ENCODE assay signal across 25 cellular contexts in the genomic region with DNA sequence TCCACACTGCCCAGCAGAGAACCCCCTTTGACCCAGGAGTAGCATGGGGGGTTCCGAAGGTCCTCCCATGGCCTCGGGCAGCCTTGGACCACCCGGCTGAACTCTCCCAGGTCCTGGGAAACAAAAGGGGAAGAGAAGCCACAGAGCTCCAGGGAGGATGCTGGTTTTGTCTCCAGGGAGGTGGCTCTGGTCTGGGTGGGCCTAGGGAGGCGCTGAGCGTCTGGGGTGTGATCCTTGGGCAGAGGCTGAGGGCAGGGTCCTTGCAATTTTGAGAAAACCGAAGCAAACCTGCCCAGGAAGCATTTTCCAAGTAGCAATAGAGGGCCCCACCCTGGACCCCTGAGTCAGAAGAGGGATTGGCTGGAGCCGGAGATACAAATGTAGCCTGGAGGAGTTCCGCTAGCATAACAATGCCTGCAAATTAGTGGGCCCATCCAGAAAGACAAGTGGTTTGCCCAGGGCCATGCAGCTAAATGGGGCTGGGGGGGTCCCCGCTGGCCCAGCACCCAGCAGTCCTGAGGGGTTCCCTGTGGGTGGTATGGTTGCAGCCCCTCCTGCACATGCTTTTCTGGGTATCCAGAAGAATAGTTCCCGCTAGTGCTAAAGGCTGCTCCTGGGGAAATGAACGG. TPM values are rescaled to one million over a fixed set of nuclear protein-coding genes. Genes with fewer than 3 reads are reported as not detected.
A peak's percentile ranks its signal among the peaks of the same experiment; 100 is the strongest.
DNase-seq lines count a peak whose midpoint lies in the region; ATAC-seq, FAIRE-seq and TF ChIP-seq lines count a peak whose summit lies in the region.
"Had no signal": no experiment of that assay in that cellular context is flagged by ENCODE, and none has a peak within 500 bp of the region (broad histone marks: within the 10 kb centered on the region; RNA-seq: fewer than 3 reads in every experiment).

No MANE protein-coding gene starts in this region.

- POLR2A ChIA-PET in activated CD4-positive, alpha-beta memory T cell treated with anti-CD3 and anti-CD28 coated beads for 36 hours (lab: Charles Lee), result no interaction called here
- POLR2A ChIA-PET in activated CD4-positive, alpha-beta memory T cell treated with anti-CD3 and anti-CD28 coated beads, Interleukin-2, amount 10 ng/mL, durations not matched to agents 7 days and 5 days (lab: Charles Lee), result no interaction called here
- POLR2A ChIA-PET in H1 (lab: Charles Lee; ENCODE audit: partially characterized antibody), result interaction anchor here (0.9 to 1.4 kb wide), 4 partner anchors 11 to 72 kb away, joined by 3 to 5 read pairs (median 4); no protein-coding TSS in a partner anchor

- TF ChIP-seq EP300 in H1 (IDR thresholded peaks at IDR 0.05; ENCODE audit: borderline replicate concordance in 1 of 2, low read depth in 2 of 2, low read length in 2 of 2), result no peak

- peak overlapping the region; percentile 75; the same call in 1 of the 2 replicates for H2AK5ac ChIP-seq in H1 (ENCODE audit: low read depth, low read length)

- H3K23ac ChIP-seq in H1 (ENCODE audit: insufficient read length), result no peak overlapping the region

- no peak overlapping the region for H2BK120ac ChIP-seq in H1 (replicated peaks; ENCODE audit: low read depth, low read length)

- H3K9me2 ChIP-seq in GM23248 (ENCODE audit: insufficient read depth), result no peaks in the 10 kb centered on the region

- no peak overlapping the region for H3K9ac ChIP-seq in H1 (replicated peaks in 1 of 4; ENCODE audit: extremely low read depth in 1 of 4, low read depth in 3 of 4, low read length in 3 of 4)
- H3K9ac ChIP-seq in GM23248, result no peak overlapping the region
- H3K9ac ChIP-seq: KMS-11 had no signal

- intact Hi-C loops in activated CD4-positive, alpha-beta memory T cell treated with anti-CD3 and anti-CD28 coated beads for 36 hours (cut with micrococcal nuclease), result no loop called here

- no peak for TF ChIP-seq CTCF in H1 (IDR thresholded peaks at IDR 0.05; ENCODE audit: control extremely low read depth in 1 of 3, insufficient read depth in 1 of 3, low read depth in 1 of 3, low read length in 3 of 3)

- peak overlapping the region; percentile 72 for H4K91ac ChIP-seq in H1 (replicated peaks; ENCODE audit: insufficient read length, low read length)

- H3K23me2 ChIP-seq in H1 (ENCODE audit: low read depth, low read length), result peaks cover 13% of the 10 kb centered on the region; the same call in 1 of the 2 replicates

- H3K4me2 ChIP-seq in H1 (ENCODE audit: insufficient read depth in 1 of 2, low read depth in 2 of 2, low read length in 2 of 2) (peak overlapping the region; percentile 52 to 91), GM23248 (ENCODE audit: unreplicated experiment) (no peak overlapping the region)
- H3K4me2 ChIP-seq: KMS-11 had no signal

- H3K36me3 ChIP-seq in H1 (ENCODE audit: control insufficient read depth in 2 of 4, insufficient read depth in 4 of 4, low read length in 3 of 4) (peaks cover 0 to 12% (median 4%) of the 10 kb centered on the region in 4 experiments; a peak in 3 of 8 replicates), small intestine (ENCODE audit: control insufficient read depth in 2 of 2, insufficient read depth in 2 of 2, low read length in 2 of 2) (no peaks in the 10 kb centered on the region), GM23248 (ENCODE audit: low read depth) (no peaks in the 10 kb centered on the region)
- H3K36me3 ChIP-seq: BE2C had no signal

- H3K4ac ChIP-seq in H1 (replicated peaks; ENCODE audit: insufficient read length, low read depth, low read length), result no peak overlapping the region

- peaks cover 15% of the 10 kb centered on the region for H3K4me1 Mint-ChIP-seq in activated CD4-positive, alpha-beta memory T cell treated with anti-CD3 and anti-CD28 coated beads for 36 hours (ENCODE audit: low read depth)
- peaks cover 17% of the 10 kb centered on the region for H3K4me1 Mint-ChIP-seq in activated CD4-positive, alpha-beta memory T cell treated with anti-CD3 and anti-CD28 coated beads, Interleukin-2, amount 10 ng/mL, durations not matched to agents 7 days and 5 days
- peaks cover 20 to 23% (median 22%) of the 10 kb centered on the region in 3 donors for H3K4me1 Mint-ChIP-seq in naive B cell

- CTCF ChIA-PET in activated CD4-positive, alpha-beta memory T cell treated with anti-CD3 and anti-CD28 coated beads for 36 hours (lab: Charles Lee), result no interaction called here
- CTCF ChIA-PET in activated CD4-positive, alpha-beta memory T cell treated with anti-CD3 and anti-CD28 coated beads, Interleukin-2, amount 10 ng/mL, durations not matched to agents 7 days and 5 days (lab: Charles Lee), result no interaction called here
- CTCF ChIA-PET in H1 (lab: Charles Lee; ENCODE audit: partially characterized antibody), result interaction anchor here (0.8 to 1.3 kb wide), 3 partner anchors 14 to 765 kb away, joined by 3 to 4 read pairs (median 3); no protein-coding TSS in a partner anchor

- peak overlapping the region; percentile 51 for H3K27ac Mint-ChIP-seq in activated CD4-positive, alpha-beta memory T cell treated with anti-CD3 and anti-CD28 coated beads for 36 hours
- no peak overlapping the region for H3K27ac Mint-ChIP-seq in activated CD4-positive, alpha-beta memory T cell treated with anti-CD3 and anti-CD28 coated beads, Interleukin-2, amount 10 ng/mL, durations not matched to agents 7 days and 5 days
- no peak overlapping the region for H3K27ac Mint-ChIP-seq in naive B cell

- DNase-seq in activated CD4-positive, alpha-beta memory T cell treated with anti-CD3 and anti-CD28 coated beads for 36 hours, result no peak
- no peak for DNase-seq in activated CD4-positive, alpha-beta memory T cell treated with anti-CD3 and anti-CD28 coated beads, Interleukin-2, amount 10 ng/mL, durations not matched to agents 7 days and 5 days
- DNase-seq in H1 (ENCODE audit: low read depth in 1 of 2, low spot score in 2 of 2) (peak in 1 of 2 experiments; percentile 53), naive B cell (no peak), small intestine (no peak), T-helper 2 cell (no peak), GM23248 (no peak)
- DNase-seq: BE2C, DMS79 treated with DMSO at 0.1 percent for 48 hours, GDM1, NCI-H1048, NCI-H1436 treated with DMSO at 0.1 percent for 48 hours, NCI-H2081, NCI-H748 treated with DMSO at 0.1 percent for 48 hours, PC-3 had no signal

- H2BK20ac ChIP-seq in H1 (ENCODE audit: low read length), result no peak overlapping the region; the same call in 1 of the 2 replicates

- peak overlapping the region; percentile 87; the same call in 1 of the 2 replicates for H2BK5ac ChIP-seq in H1 (ENCODE audit: low read depth, low read length)

- no peaks in the 10 kb centered on the region for H3F3A ChIP-seq in GM23248 (ENCODE audit: insufficient read depth)

- no peak overlapping the region for H4K5ac ChIP-seq in H1 (ENCODE audit: insufficient read length, low read depth, low read length)

- no peak overlapping the region for H3K4me3 Mint-ChIP-seq in activated CD4-positive, alpha-beta memory T cell treated with anti-CD3 and anti-CD28 coated beads for 36 hours
- H3K4me3 Mint-ChIP-seq in activated CD4-positive, alpha-beta memory T cell treated with anti-CD3 and anti-CD28 coated beads, Interleukin-2, amount 10 ng/mL, durations not matched to agents 7 days and 5 days, result no peak overlapping the region
- H3K4me3 Mint-ChIP-seq in naive B cell, result peak overlapping the region in 5 of 8 donors; percentile 48 to 91 (median 70)

- peak overlapping the region; percentile 26 for H3K56ac ChIP-seq in H1 (replicated peaks; ENCODE audit: insufficient read length, low read depth, low read length)

- H3K79me2 ChIP-seq in H1 (ENCODE audit: control insufficient read depth in 1 of 2, insufficient read depth in 2 of 2, low read length in 2 of 2) (no peaks in the 10 kb centered on the region), GM23248 (ENCODE audit: insufficient read depth) (no peaks in the 10 kb centered on the region)

- H4K8ac ChIP-seq in H1 (ENCODE audit: extremely low read depth, insufficient read depth, low read length), result no peak overlapping the region

- peaks cover 48% of the 10 kb centered on the region for H3K27me3 Mint-ChIP-seq in activated CD4-positive, alpha-beta memory T cell treated with anti-CD3 and anti-CD28 coated beads for 36 hours
- peaks cover 62% of the 10 kb centered on the region for H3K27me3 Mint-ChIP-seq in activated CD4-positive, alpha-beta memory T cell treated with anti-CD3 and anti-CD28 coated beads, Interleukin-2, amount 10 ng/mL, durations not matched to agents 7 days and 5 days
- H3K27me3 Mint-ChIP-seq in naive B cell, result peaks cover 26 to 50% (median 28%) of the 10 kb centered on the region in 3 donors

- H3K4me1 ChIP-seq in H1 (replicated peaks in 1 of 4; ENCODE audit: control insufficient read depth in 3 of 4, insufficient read depth in 4 of 4, low read length in 3 of 4) (peaks cover 0 to 35% (median 20%) of the 10 kb centered on the region in 4 experiments; a peak in 6 of 7 replicates), small intestine (ENCODE audit: control insufficient read depth in 2 of 2, insufficient read depth in 1 of 2, low read depth in 1 of 2, low read length in 1 of 2) (no peaks in the 10 kb centered on the region), GM23248 (ENCODE audit: insufficient read depth) (no peaks in the 10 kb centered on the region)
- H3K4me1 ChIP-seq: BE2C had no signal

- H3K9me3 ChIP-seq in H1 (ENCODE audit: insufficient read depth in 2 of 2, low read depth in 1 of 2, low read length in 1 of 2) (peaks cover 0 to 8% of the 10 kb centered on the region in 2 experiments; a peak in 1 of 4 replicates), small intestine (ENCODE audit: control insufficient read depth, low read depth) (no peaks in the 10 kb centered on the region), GM23248 (ENCODE audit: low read depth) (no peaks in the 10 kb centered on the region)
- H3K9me3 ChIP-seq: BE2C had no signal

- H3K14ac ChIP-seq in H1 (ENCODE audit: insufficient read length), result no peak overlapping the region

- in situ Hi-C loops in GM23248 (cut with MboI), result no loop called here

- 52% methylated on average over 11 of the region's 11 CpGs; no CpG with 5 or more reads in 1 of the 2 experiments for WGBS in H1 (ENCODE audit: extremely low coverage in 1 of 2, insufficient coverage in 1 of 2, insufficient read length in 1 of 2, insufficient replicate concordance in 2 of 2, low coverage in 1 of 2, low lambda C conversion rate in 2 of 2, missing lambda C conversion rate in 1 of 2), 2 experiments
- WGBS in small intestine, 3 donors, result 47 to 66% (median 51%) methylated on average over 11 of the region's 11 CpGs
- 32 to 35% methylated on average over 11 of the region's 11 CpGs for WGBS in GM23248 (ENCODE audit: low coverage in 1 of 2, low lambda C conversion rate in 2 of 2, missing lambda C conversion rate in 2 of 2), 2 experiments

- no peaks in the 10 kb centered on the region for H3K9me3 Mint-ChIP-seq in activated CD4-positive, alpha-beta memory T cell treated with anti-CD3 and anti-CD28 coated beads for 36 hours
- H3K9me3 Mint-ChIP-seq in activated CD4-positive, alpha-beta memory T cell treated with anti-CD3 and anti-CD28 coated beads, Interleukin-2, amount 10 ng/mL, durations not matched to agents 7 days and 5 days, result no peaks in the 10 kb centered on the region
- no peaks in the 10 kb centered on the region for H3K9me3 Mint-ChIP-seq in naive B cell

- FAIRE-seq in H1 (lab: Jason Lieb, UNC) (no peak), small intestine (lab: Jason Lieb, UNC) (no peak)
- FAIRE-seq: GM12891, GM18507, H54 had no signal

- no peak for TF ChIP-seq RAD21 in H1 (IDR thresholded peaks at IDR 0.05 in 1 of 2, conservative IDR thresholded peaks at IDR 0.05 in 1 of 2; ENCODE audit: low read depth in 2 of 2, low read length in 2 of 2)

- peak overlapping the region; percentile 87; the same call in 1 of the 2 replicates for H2BK12ac ChIP-seq in H1 (ENCODE audit: low read depth, low read length)

- no peak for TF ChIP-seq POLR2A in H1 (IDR thresholded peaks at IDR 0.05; ENCODE audit: control extremely low read depth in 1 of 2, low read depth in 2 of 2, low read length in 2 of 2)

- H3K4me3 ChIP-seq in H1 (ENCODE audit: extremely low read depth in 1 of 4, insufficient read depth in 2 of 4, low read depth in 3 of 4, low read length in 4 of 4) (peak overlapping the region in 2 of 4 experiments; percentile 54 to 63; a peak in 2 of 8 replicates), small intestine (ENCODE audit: low read depth in 1 of 2, low read length in 2 of 2) (no peak overlapping the region), GM23248 (no peak overlapping the region)

- H4K20me1 ChIP-seq in H1 (replicated peaks in 1 of 2; ENCODE audit: control insufficient read depth in 1 of 2, insufficient read depth in 2 of 2, low read length in 2 of 2), result no peaks in the 10 kb centered on the region
- no peaks in the 10 kb centered on the region for H4K20me1 ChIP-seq in GM23248 (ENCODE audit: insufficient read depth)

- H3K27ac ChIP-seq in H1 (ENCODE audit: low read depth, low read length) (no peak overlapping the region), small intestine (ENCODE audit: low read depth in 1 of 2, low read length in 1 of 2) (no peak overlapping the region), GM23248 (no peak overlapping the region)
- H3K27ac ChIP-seq: 22Rv1, KMS-11, RWPE1 had no signal

- ATAC-seq in naive B cell (ENCODE audit: low read depth in 2 of 2), result no peak
- no peak for ATAC-seq in HG03342 (IDR thresholded peaks at IDR 0.05; ENCODE audit: unreplicated experiment)
- ATAC-seq: PC-3 had no signal

- no peak overlapping the region for H2BK15ac ChIP-seq in H1 (ENCODE audit: low read length)

- H3K36me3 Mint-ChIP-seq in activated CD4-positive, alpha-beta memory T cell treated with anti-CD3 and anti-CD28 coated beads for 36 hours, result no peaks in the 10 kb centered on the region
- H3K36me3 Mint-ChIP-seq in activated CD4-positive, alpha-beta memory T cell treated with anti-CD3 and anti-CD28 coated beads, Interleukin-2, amount 10 ng/mL, durations not matched to agents 7 days and 5 days (ENCODE audit: low read depth), result peaks cover 5% of the 10 kb centered on the region
- no peaks in the 10 kb centered on the region for H3K36me3 Mint-ChIP-seq in naive B cell

- no peaks in the 10 kb centered on the region; the same call in 1 of the 2 replicates for H3K79me1 ChIP-seq in H1 (ENCODE audit: low read depth, low read length)

- H3K27me3 ChIP-seq in H1 (replicated peaks in 1 of 4; ENCODE audit: control insufficient read depth in 3 of 4, extremely low read depth in 1 of 4, insufficient read depth in 3 of 4, low read length in 3 of 4) (peaks cover 34 to 54% (median 51%) of the 10 kb centered on the region in 4 experiments), small intestine (ENCODE audit: control insufficient read depth in 2 of 2, insufficient read depth in 2 of 2, low read length in 2 of 2) (peaks cover 23 to 39% of the 10 kb centered on the region in 2 donors), GM23248 (replicated peaks; ENCODE audit: insufficient read depth) (peaks cover 64% of the 10 kb centered on the region)

- H2AFZ ChIP-seq in H1 (ENCODE audit: low read length) (no peak overlapping the region), GM23248 (no peak overlapping the region)

- H3K18ac ChIP-seq in H1 (ENCODE audit: extremely low read depth, low read length), result peak overlapping the region; percentile 97

RNA-seq across cellular contexts. Expression of a gene that starts 2.0 kb away (rescaled TPM):
- total RNA-seq in activated CD4-positive, alpha-beta memory T cell treated with anti-CD3 and anti-CD28 coated beads for 36 hours, result not detected
- not detected for total RNA-seq in activated CD4-positive, alpha-beta memory T cell treated with anti-CD3 and anti-CD28 coated beads, Interleukin-2, amount 10 ng/mL, durations not matched to agents 7 days and 5 days
- total RNA-seq in H1 (2021; fragmentation: NEBNext Ultra II Directional; extraction: Animal tissue kit (Norgen Biotek cat#: 25700)), result 21.7 and 21.8 TPM in 2 replicates
- 0.47 and 0.97 TPM in 2 replicates for polyA plus RNA-seq in H1 (2011; rRNA removed)
- polyA plus RNA-seq in H1 (2011; cell fraction: cytosol; rRNA removed), result 0.56 TPM
- polyA plus RNA-seq in H1 (2011; cell fraction: nucleus; rRNA removed), result 3.0 TPM
- 4.6 to 12.2 TPM (median 10.6 TPM) in 4 replicates for polyA plus RNA-seq in H1 (2012, experiment 1 of 2)
- polyA plus RNA-seq in H1 (2012, experiment 2 of 2), result 0.80 TPM
- 23.8 TPM for polyA plus RNA-seq in H1 (2013, experiment 1 of 2)
- 24.8 TPM for polyA plus RNA-seq in H1 (2013, experiment 2 of 2)
- polyA minus RNA-seq in H1 (2011; rRNA and poly(A)+ RNA removed), result not detected in 2 replicates
- polyA minus RNA-seq in H1 (2011; cell fraction: cytosol; rRNA and poly(A)+ RNA removed), result 6.3 TPM
- 4.3 TPM for polyA minus RNA-seq in H1 (2011; cell fraction: nucleus; rRNA and poly(A)+ RNA removed)
- polyA plus RNA-seq in naive B cell (ENCODE audit: low read depth in 6 of 6), result under 1 TPM in 5 of 6 donors, not detected in 1; 0.23 to 0.61 (median 0.27) TPM
- polyA plus RNA-seq in small intestine, result not detected
- not detected in 2 replicates for total RNA-seq in GM23248 (2014; rRNA removed; shearing (Covaris generic))
- polyA plus RNA-seq in GM23248 (2016; fragmentation: Nextera tagmentation; extraction: Ambion mirVana), result not detected in 2 replicates
- total RNA-seq: M059J, NCI-H460, PC-3 had no signal
- polyA plus RNA-seq: AG04450 had no signal

RNA-seq across cellular contexts. Expression of a gene that starts 5.6 kb away (rescaled TPM):
- under 1 TPM; 0.07 to 0.12 TPM for total RNA-seq in activated CD4-positive, alpha-beta memory T cell treated with anti-CD3 and anti-CD28 coated beads for 36 hours
- total RNA-seq in activated CD4-positive, alpha-beta memory T cell treated with anti-CD3 and anti-CD28 coated beads, Interleukin-2, amount 10 ng/mL, durations not matched to agents 7 days and 5 days, result not detected
- total RNA-seq in H1 (2021; fragmentation: NEBNext Ultra II Directional; extraction: Animal tissue kit (Norgen Biotek cat#: 25700)), result 4.7 and 5.6 TPM in 2 replicates
- polyA plus RNA-seq in H1 (2011; rRNA removed), result 5.6 and 7.8 TPM in 2 replicates
- 4.6 TPM for polyA plus RNA-seq in H1 (2011; cell fraction: cytosol; rRNA removed)
- polyA plus RNA-seq in H1 (2011; cell fraction: nucleus; rRNA removed), result 17.4 TPM
- 3.4 to 5.9 TPM (median 5.1 TPM) in 4 replicates for polyA plus RNA-seq in H1 (2012, experiment 1 of 2)
- polyA plus RNA-seq in H1 (2012, experiment 2 of 2), result 3.8 TPM
- 3.8 TPM for polyA plus RNA-seq in H1 (2013, experiment 1 of 2)
- polyA plus RNA-seq in H1 (2013, experiment 2 of 2), result 3.5 TPM
- 1.6 and 1.7 TPM in 2 replicates for polyA minus RNA-seq in H1 (2011; rRNA and poly(A)+ RNA removed)
- 5.8 TPM for polyA minus RNA-seq in H1 (2011; cell fraction: cytosol; rRNA and poly(A)+ RNA removed)
- 6.0 TPM for polyA minus RNA-seq in H1 (2011; cell fraction: nucleus; rRNA and poly(A)+ RNA removed)
- polyA plus RNA-seq in naive B cell (ENCODE audit: low read depth in 6 of 6), result under 1 TPM in 5 of 6 donors, not detected in 1; 0.12 to 0.23 (median 0.16) TPM
- polyA plus RNA-seq in small intestine, result under 1 TPM in 1 of 3 donors, not detected in 2; 0.19 TPM
- not detected in 2 replicates for total RNA-seq in GM23248 (2014; rRNA removed; shearing (Covaris generic))
- not detected in 2 replicates for polyA plus RNA-seq in GM23248 (2016; fragmentation: Nextera tagmentation; extraction: Ambion mirVana)
- total RNA-seq: M059J, NCI-H460, PC-3 had no signal
- polyA plus RNA-seq: AG04450 had no signal

RNA-seq across cellular contexts. Expression of a gene that starts 44.6 kb away (rescaled TPM):
- total RNA-seq in activated CD4-positive, alpha-beta memory T cell treated with anti-CD3 and anti-CD28 coated beads for 36 hours, result 100 to 1,000 TPM; 160 to 165 TPM
- total RNA-seq in activated CD4-positive, alpha-beta memory T cell treated with anti-CD3 and anti-CD28 coated beads, Interleukin-2, amount 10 ng/mL, durations not matched to agents 7 days and 5 days, result 100 to 1,000 TPM; 206 to 207 TPM
- 4.4 and 4.6 TPM in 2 replicates for total RNA-seq in H1 (2021; fragmentation: NEBNext Ultra II Directional; extraction: Animal tissue kit (Norgen Biotek cat#: 25700))
- 4.6 and 6.0 TPM in 2 replicates for polyA plus RNA-seq in H1 (2011; rRNA removed)
- polyA plus RNA-seq in H1 (2011; cell fraction: cytosol; rRNA removed), result 3.4 TPM
- polyA plus RNA-seq in H1 (2011; cell fraction: nucleus; rRNA removed), result 24.5 TPM
- 1.7 to 3.4 TPM (median 2.6 TPM) in 4 replicates for polyA plus RNA-seq in H1 (2012, experiment 1 of 2)
- 1.7 TPM for polyA plus RNA-seq in H1 (2012, experiment 2 of 2)
- 3.5 TPM for polyA plus RNA-seq in H1 (2013, experiment 1 of 2)
- polyA plus RNA-seq in H1 (2013, experiment 2 of 2), result 3.1 TPM
- polyA minus RNA-seq in H1 (2011; rRNA and poly(A)+ RNA removed), result 2.2 and 2.5 TPM in 2 replicates
- 3.8 TPM for polyA minus RNA-seq in H1 (2011; cell fraction: cytosol; rRNA and poly(A)+ RNA removed)
- 10.3 TPM for polyA minus RNA-seq in H1 (2011; cell fraction: nucleus; rRNA and poly(A)+ RNA removed)
- 10 to 100 TPM; 30.0 to 56.1 (median 34.6) TPM for polyA plus RNA-seq in naive B cell (ENCODE audit: low read depth in 6 of 6)
- 1 to 10 TPM in 2 of 3 donors, under 1 TPM in 1; 0.67 to 2.5 (median 1.6) TPM for polyA plus RNA-seq in small intestine
- total RNA-seq in GM23248 (2014; rRNA removed; shearing (Covaris generic)), result 0.25 and 0.76 TPM in 2 replicates
- 0.19 TPM in 1 of 2 replicates, not detected in the other for polyA plus RNA-seq in GM23248 (2016; fragmentation: Nextera tagmentation; extraction: Ambion mirVana)

Comparison
In these comparisons a context has a peak if more than half of its experiments do, and no peak if none do; other contexts are left out.
1. H3K4me3 Mint-ChIP-seq: peak in naive B cell (5 of 8); none in activated CD4-positive, alpha-beta memory T cell treated with anti-CD3 and anti-CD28 coated beads for 36 hours (single experiment) and activated CD4-positive, alpha-beta memory T cell treated with anti-CD3 and anti-CD28 coated beads, Interleukin-2, amount 10 ng/mL, durations not matched to agents 7 days and 5 days (single experiment).
2. RNA of a gene that starts 2.0 kb away (total RNA-seq): 21.7 to 21.8 TPM in H1; not detected in activated CD4-positive, alpha-beta memory T cell treated with anti-CD3 and anti-CD28 coated beads for 36 hours, not detected in activated CD4-positive, alpha-beta memory T cell treated with anti-CD3 and anti-CD28 coated beads, Interleukin-2, amount 10 ng/mL, durations not matched to agents 7 days and 5 days and not detected in GM23248; every median in the first group is over 10 times any median in the second.
3. RNA of a gene that starts 44.6 kb away (total RNA-seq): 206 to 207 TPM in activated CD4-positive, alpha-beta memory T cell treated with anti-CD3 and anti-CD28 coated beads, Interleukin-2, amount 10 ng/mL, durations not matched to agents 7 days and 5 days and 160 to 165 TPM in activated CD4-positive, alpha-beta memory T cell treated with anti-CD3 and anti-CD28 coated beads for 36 hours; 4.4 to 4.6 TPM in H1 and 0.25 to 0.76 TPM in GM23248; every median in the first group is over 10 times any median in the second.